In the genomic region with DNA sequence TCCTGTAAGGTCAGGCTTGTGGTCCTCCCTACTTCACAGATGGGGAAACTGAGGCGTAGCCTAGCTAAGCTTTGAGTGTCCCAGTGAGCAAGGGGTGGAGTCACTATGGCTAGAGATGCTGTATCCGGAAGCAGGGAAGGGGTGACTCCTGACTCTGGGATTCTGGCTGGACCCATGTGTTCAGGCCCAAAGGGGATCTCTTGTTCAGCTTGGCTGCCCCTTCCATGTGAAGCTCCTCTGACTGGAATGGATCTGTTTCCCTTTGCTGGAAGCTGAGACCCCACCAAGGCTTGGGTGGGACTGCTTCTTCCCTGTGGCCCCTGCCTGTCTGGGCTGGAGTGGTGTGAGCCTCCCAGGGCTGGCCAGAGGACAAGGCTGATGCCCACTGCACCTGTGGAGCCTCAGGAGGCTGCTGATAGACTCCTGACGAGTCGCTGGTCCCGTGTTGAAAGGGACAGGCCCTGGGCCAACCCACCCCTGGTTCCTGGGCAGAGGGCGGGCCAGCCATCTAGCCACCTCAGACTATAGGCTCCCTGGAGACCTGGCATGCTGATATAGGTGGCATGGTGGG, we compare ENCODE assay signal across 8 cellular contexts. TPM values are rescaled to one million over a fixed set of nuclear protein-coding genes. Genes with fewer than 3 reads are reported as not detected.
DNase-seq lines count a peak whose midpoint lies in the region; ATAC-seq and TF ChIP-seq lines count a peak whose summit lies in the region.

No MANE protein-coding gene starts in this region.

- DNase-seq in activated CD4-positive, alpha-beta T cell treated with anti-CD3 and anti-CD28 coated beads, Interleukin-2, amount 10 ng/mL, durations not matched to agents 7 days and 5 days: no peak
- DNase-seq in activated CD4-positive, alpha-beta T cell treated with anti-CD3 and anti-CD28 coated beads for 4 hours: no peak
- DNase-seq in adrenal gland (no peak), kidney tubule cell (ENCODE audit: low spot score) (peak; percentile 31), thoracic aorta (ENCODE audit: low spot score) (no peak)
- no peak for DNase-seq in activated CD4-positive, CD25-positive, alpha-beta regulatory T cell treated with anti-CD3 and anti-CD28 coated beads, Interleukin-2, amount 50 U/mL, for 72 hours

- H3K27ac Mint-ChIP-seq in activated CD4-positive, alpha-beta T cell treated with anti-CD3 and anti-CD28 coated beads, Interleukin-2, amount 10 ng/mL, durations not matched to agents 7 days and 5 days: peak overlapping the region; percentile 92

- H3K27me3 Mint-ChIP-seq in activated CD4-positive, alpha-beta T cell treated with anti-CD3 and anti-CD28 coated beads, Interleukin-2, amount 10 ng/mL, durations not matched to agents 7 days and 5 days: no peaks in the 10 kb centered on the region

- H3K27ac ChIP-seq in adrenal gland (peak overlapping the region in 3 of 5 donors; percentile 79 to 97 (median 90)), thoracic aorta (peak overlapping the region; percentile 30 to 60)

- POLR2A ChIA-PET in activated CD4-positive, alpha-beta T cell treated with anti-CD3 and anti-CD28 coated beads, Interleukin-2, amount 10 ng/mL, durations not matched to agents 7 days and 5 days (lab: Charles Lee): interaction anchor here (0.9 kb wide), 1 partner anchor 29 kb away, joined by 3 read pairs; no protein-coding TSS in a partner anchor

- H3K36me3 ChIP-seq in adrenal gland (replicated peaks in 1 of 2) (no peaks in the 10 kb centered on the region), thoracic aorta (no peaks in the 10 kb centered on the region)

- 48 to 61% (median 57%) methylated on average over 2 to 6 of the region's 6 CpGs; no CpG with 5 or more reads in 1 of the 4 donors for WGBS in adrenal gland, 4 donors

- H3K4me1 ChIP-seq in adrenal gland (replicated peaks in 1 of 2) (peaks cover 18 to 41% of the 10 kb centered on the region in 2 donors), thoracic aorta (ENCODE audit: control insufficient read depth in 1 of 2, low read depth in 2 of 2) (peaks cover 3 to 39% of the 10 kb centered on the region in 2 donors)

- H3K4me3 Mint-ChIP-seq in activated CD4-positive, alpha-beta T cell treated with anti-CD3 and anti-CD28 coated beads, Interleukin-2, amount 10 ng/mL, durations not matched to agents 7 days and 5 days: peak overlapping the region; percentile 76

- intact Hi-C loops in adrenal gland (cut with DNase I): loop anchor here (5.0 to 10.0 kb wide), 2 partner anchors 754 to 757 kb away; no protein-coding TSS in a partner anchor

- peaks cover 75% of the 10 kb centered on the region for H3K4me1 Mint-ChIP-seq in activated CD4-positive, alpha-beta T cell treated with anti-CD3 and anti-CD28 coated beads, Interleukin-2, amount 10 ng/mL, durations not matched to agents 7 days and 5 days

- no peak for ATAC-seq in thoracic aorta (ENCODE audit: insufficient number of reproducible peaks, low FRiP score, low read depth)
- no peak for ATAC-seq in HG03378 (IDR thresholded peaks at IDR 0.05; ENCODE audit: unreplicated experiment)
- ATAC-seq in GM21619 (IDR thresholded peaks at IDR 0.05; ENCODE audit: unreplicated experiment): no peak

- CTCF ChIA-PET in activated CD4-positive, alpha-beta T cell treated with anti-CD3 and anti-CD28 coated beads, Interleukin-2, amount 10 ng/mL, durations not matched to agents 7 days and 5 days (lab: Charles Lee): interaction anchor here (1.0 to 10.9 kb wide), 6 partner anchors 8 to 754 kb away, joined by 3 to 274 read pairs (median 20); a partner anchor contains a TSS

- no peaks in the 10 kb centered on the region for H3K9me3 ChIP-seq in adrenal gland (replicated peaks in 1 of 3)
- H3K9me3 ChIP-seq in thoracic aorta: no peaks in the 10 kb centered on the region

- peaks cover 49% of the 10 kb centered on the region for H3K36me3 Mint-ChIP-seq in activated CD4-positive, alpha-beta T cell treated with anti-CD3 and anti-CD28 coated beads, Interleukin-2, amount 10 ng/mL, durations not matched to agents 7 days and 5 days (ENCODE audit: low read depth)

- H3K4me3 ChIP-seq in adrenal gland (peak overlapping the region in 2 of 4 donors; percentile 65 to 92), thoracic aorta (peak overlapping the region; percentile 90)

- H3K27me3 ChIP-seq in adrenal gland (no peaks in the 10 kb centered on the region), thoracic aorta (replicated peaks; ENCODE audit: insufficient read depth) (no peaks in the 10 kb centered on the region)

- TF ChIP-seq CTCF in adrenal gland (IDR thresholded peaks at IDR 0.05) (no peak), thoracic aorta (IDR thresholded peaks at IDR 0.05) (no peak)

- TF ChIP-seq POLR2A in adrenal gland (IDR thresholded peaks at IDR 0.05): no peak

- H3K9me3 Mint-ChIP-seq in activated CD4-positive, alpha-beta T cell treated with anti-CD3 and anti-CD28 coated beads, Interleukin-2, amount 10 ng/mL, durations not matched to agents 7 days and 5 days: no peaks in the 10 kb centered on the region

RNA-seq across cellular contexts. Expression of a gene that starts 1.0 kb away (rescaled TPM):
- 100 to 1,000 TPM; 135 to 140 TPM for total RNA-seq in activated CD4-positive, alpha-beta T cell treated with anti-CD3 and anti-CD28 coated beads, Interleukin-2, amount 10 ng/mL, durations not matched to agents 7 days and 5 days
- total RNA-seq in adrenal gland: 100 to 1,000 TPM in 1 of 8 donors, 10 to 100 TPM in 7; 49.6 to 101 (median 68.2) TPM
- 10 to 100 TPM; 40.6 to 55.0 (median 50.9) TPM for polyA plus RNA-seq in adrenal gland
- total RNA-seq in thoracic aorta: 10 to 100 TPM; 20.6 to 31.1 TPM

RNA-seq across cellular contexts. Expression of a gene that starts 6.4 kb away (rescaled TPM):
- total RNA-seq in activated CD4-positive, alpha-beta T cell treated with anti-CD3 and anti-CD28 coated beads, Interleukin-2, amount 10 ng/mL, durations not matched to agents 7 days and 5 days: 100 to 1,000 TPM; 300 to 308 TPM
- total RNA-seq in adrenal gland (10 to 100 TPM in 2 of 8 donors, 1 to 10 TPM in 6; 5.0 to 12.6 (median 6.5) TPM), thoracic aorta (10 to 100 TPM in 1 of 2 donors, 1 to 10 TPM in 1; 4.1 to 13.3 TPM)
- polyA plus RNA-seq in adrenal gland: 1 to 10 TPM; 1.8 to 9.1 (median 4.7) TPM

RNA-seq across cellular contexts. Expression of a gene that starts 48.7 kb away (rescaled TPM):
- total RNA-seq in activated CD4-positive, alpha-beta T cell treated with anti-CD3 and anti-CD28 coated beads, Interleukin-2, amount 10 ng/mL, durations not matched to agents 7 days and 5 days: 10 to 100 TPM; 42.3 to 49.0 TPM
- total RNA-seq in adrenal gland (10 to 100 TPM in 7 of 8 donors, 1 to 10 TPM in 1; 9.1 to 38.2 (median 18.6) TPM), thoracic aorta (10 to 100 TPM in 1 of 2 donors, 1 to 10 TPM in 1; 5.4 to 12.7 TPM)
- 10 to 100 TPM in 2 of 3 donors, 1 to 10 TPM in 1; 9.3 to 46.4 (median 25.3) TPM for polyA plus RNA-seq in adrenal gland

RNA-seq across cellular contexts. Expression of a gene that starts 50.4 kb away (rescaled TPM):
- 10 to 100 TPM; 29.0 to 33.9 TPM for total RNA-seq in activated CD4-positive, alpha-beta T cell treated with anti-CD3 and anti-CD28 coated beads, Interleukin-2, amount 10 ng/mL, durations not matched to agents 7 days and 5 days
- total RNA-seq in adrenal gland (10 to 100 TPM; 10.6 to 44.3 (median 18.9) TPM), thoracic aorta (10 to 100 TPM in 1 of 2 donors, 1 to 10 TPM in 1; 7.8 to 19.0 TPM)
- 1 to 10 TPM; 6.6 to 9.8 (median 9.0) TPM for polyA plus RNA-seq in adrenal gland

RNA-seq across cellular contexts. Expression of a gene that starts 56.7 kb away (rescaled TPM):
- 1 to 10 TPM in 1 of 2 experiments, under 1 TPM in 1; 1.00 to 1.1 TPM for total RNA-seq in activated CD4-positive, alpha-beta T cell treated with anti-CD3 and anti-CD28 coated beads, Interleukin-2, amount 10 ng/mL, durations not matched to agents 7 days and 5 days
- total RNA-seq in adrenal gland (1 to 10 TPM in 7 of 8 donors, under 1 TPM in 1; 0.72 to 4.1 (median 2.7) TPM), thoracic aorta (under 1 TPM; 0.14 to 0.71 TPM)
- 1 to 10 TPM; 2.0 to 8.6 (median 6.0) TPM for polyA plus RNA-seq in adrenal gland

Comparison
In these comparisons a context has a peak if more than half of its experiments do, and no peak if none do; other contexts are left out.
1. RNA of a gene that starts 6.4 kb away (total RNA-seq): 300 to 308 TPM in activated CD4-positive, alpha-beta T cell treated with anti-CD3 and anti-CD28 coated beads, Interleukin-2, amount 10 ng/mL, durations not matched to agents 7 days and 5 days; 4.1 to 13.3 TPM in thoracic aorta and 5.0 to 12.6 TPM in adrenal gland; every median in the first group is over 10 times any median in the second.